Comparison of ENCODE assay signal across 8 cellular contexts in genomic region chr12:49092086-49092815, GRCh38. TPM values are rescaled to one million over a fixed set of nuclear protein-coding genes. Genes with fewer than 3 reads are reported as not detected.
DNase-seq lines count a peak whose midpoint lies in the region; ATAC-seq, FAIRE-seq and TF ChIP-seq lines count a peak whose summit lies in the region.

No MANE protein-coding gene starts in this region.

- FAIRE-seq in small intestine (lab: Jason Lieb, UNC) = no peak

- 2 to 6% (median 4%) methylated on average over 31 to 32 of the region's 32 CpGs for WGBS in small intestine, 3 donors

- H3K4me1 ChIP-seq in Peyer's patch = peaks cover 0 to 53% (median 19%) of the 10 kb centered on the region in 4 donors
- peaks cover 75% of the 10 kb centered on the region for H3K4me1 ChIP-seq in left ventricle myocardium inferior
- peaks cover 0 to 3% of the 10 kb centered on the region in 2 donors for H3K4me1 ChIP-seq in small intestine (ENCODE audit: control insufficient read depth in 2 of 2, insufficient read depth in 1 of 2, low read depth in 1 of 2, low read length in 1 of 2)

- no peak for ATAC-seq in GM21423 (IDR thresholded peaks at IDR 0.05; ENCODE audit: unreplicated experiment)

- intact Hi-C loops in left ventricle myocardium inferior (cut with micrococcal nuclease) = no loop called here

- DNase-seq in activated gamma-delta T cell treated with Interleukin-2 at 50 U/mL for 16 hours (peak; percentile 35), activated gamma-delta T cell (lab: John Stamatoyannopoulos, UW) (no peak), Peyer's patch (peak in 2 of 3 donors; percentile 44 to 71), left ventricle myocardium inferior (peak; percentile 37), skeletal muscle cell (ENCODE audit: low read depth) (no peak), small intestine (no peak)
- DNase-seq in activated naive CD4-positive, alpha-beta T cell treated with Interleukin-2 at 50 U/mL for 16 hours = peak; percentile 68

- peak overlapping the region in 2 of 4 donors; percentile 11 to 23 for H3K4me3 ChIP-seq in Peyer's patch
- peak overlapping the region; percentile 59 for H3K4me3 ChIP-seq in left ventricle myocardium inferior
- H3K4me3 ChIP-seq in skeletal muscle cell (ENCODE audit: low read depth, low read length) = peak overlapping the region; percentile 36
- no peak overlapping the region for H3K4me3 ChIP-seq in small intestine (ENCODE audit: low read depth in 1 of 2, low read length in 2 of 2)

- no peak for TF ChIP-seq POLR2A in Peyer's patch (IDR thresholded peaks at IDR 0.05)

- peaks cover 0 to 49% of the 10 kb centered on the region in 2 donors for H3K27me3 ChIP-seq in Peyer's patch
- peaks cover 64% of the 10 kb centered on the region for H3K27me3 ChIP-seq in left ventricle myocardium inferior (ENCODE audit: low read depth)
- peaks cover 9 to 22% of the 10 kb centered on the region in 2 donors for H3K27me3 ChIP-seq in small intestine (ENCODE audit: control insufficient read depth in 2 of 2, insufficient read depth in 2 of 2, low read length in 2 of 2)

- H3K9me3 ChIP-seq in Peyer's patch (no peaks in the 10 kb centered on the region), left ventricle myocardium inferior (replicated peaks) (no peaks in the 10 kb centered on the region), small intestine (ENCODE audit: control insufficient read depth, low read depth) (peaks cover 2% of the 10 kb centered on the region)

- H3K27ac ChIP-seq in Peyer's patch (no peak overlapping the region), left ventricle myocardium inferior (replicated peaks) (peak overlapping the region; percentile 24), small intestine (ENCODE audit: low read depth in 1 of 2, low read length in 1 of 2) (no peak overlapping the region)

- peak in 3 of 6 experiments; percentile 3 to 23 (median 22) for TF ChIP-seq CTCF in Peyer's patch (IDR thresholded peaks at IDR 0.05)
- peak; percentile 39 for TF ChIP-seq CTCF in left ventricle myocardium inferior (IDR thresholded peaks at IDR 0.05; ENCODE audit: borderline replicate concordance)

- H3K36me3 ChIP-seq in Peyer's patch = peaks cover 0 to 7% (median 0%) of the 10 kb centered on the region in 3 donors
- H3K36me3 ChIP-seq in left ventricle myocardium inferior = peaks cover 15% of the 10 kb centered on the region
- peaks cover 0 to 5% of the 10 kb centered on the region in 2 donors for H3K36me3 ChIP-seq in small intestine (ENCODE audit: control insufficient read depth in 2 of 2, insufficient read depth in 2 of 2, low read length in 2 of 2)

RNA-seq across cellular contexts. Expression of gene DHH, which starts 2.4 kb away (rescaled TPM):
- total RNA-seq in Peyer's patch = 1 to 10 TPM in 1 of 4 donors, under 1 TPM in 1, not detected in 2; 0.19 to 2.5 TPM
- total RNA-seq in left ventricle myocardium inferior = 0.41 TPM
- 1 to 10 TPM in 1 of 3 donors, not detected in 2; 2.3 TPM for polyA plus RNA-seq in small intestine

RNA-seq across cellular contexts. Expression of gene LMBR1L, which starts 18.4 kb away (rescaled TPM):
- total RNA-seq in Peyer's patch (10 to 100 TPM; 34.7 to 93.7 (median 84.7) TPM), left ventricle myocardium inferior (27.5 TPM)
- polyA plus RNA-seq in small intestine = 100 to 1,000 TPM in 1 of 3 donors, 10 to 100 TPM in 2; 27.6 to 110 (median 65.4) TPM

RNA-seq across cellular contexts. Expression of gene RHEBL1, which starts 22.5 kb away (rescaled TPM):
- not detected for total RNA-seq in Peyer's patch
- not detected for total RNA-seq in left ventricle myocardium inferior
- polyA plus RNA-seq in small intestine = 1 to 10 TPM in 2 of 3 donors, not detected in 1; 1.2 to 1.4 TPM

RNA-seq across cellular contexts. Expression of gene KMT2D, which starts 31.7 kb away (rescaled TPM):
- 100 to 1,000 TPM; 126 to 161 (median 146) TPM for total RNA-seq in Peyer's patch
- 38.5 TPM for total RNA-seq in left ventricle myocardium inferior
- polyA plus RNA-seq in small intestine = 10 to 100 TPM in 2 of 3 donors, 1 to 10 TPM in 1; 5.4 to 34.8 (median 10.7) TPM

RNA-seq across cellular contexts. Expression of gene TUBA1B, which starts 38.9 kb away (rescaled TPM):
- 100 to 1,000 TPM; 154 to 578 (median 243) TPM for total RNA-seq in Peyer's patch
- total RNA-seq in left ventricle myocardium inferior = 318 TPM
- polyA plus RNA-seq in small intestine = 1,000 to 10,000 TPM in 1 of 3 donors, 100 to 1,000 TPM in 2; 196 to 1,168 (median 291) TPM

Comparison
In these comparisons a context has a peak if more than half of its experiments do, and no peak if none do; other contexts are left out.
1. DNase-seq: peak in activated gamma-delta T cell treated with Interleukin-2 at 50 U/mL for 16 hours (single experiment), Peyer's patch (2 of 3), activated naive CD4-positive, alpha-beta T cell treated with Interleukin-2 at 50 U/mL for 16 hours (single experiment) and left ventricle myocardium inferior (single experiment); none in activated gamma-delta T cell (single experiment), skeletal muscle cell (single experiment) and small intestine (single experiment).
2. H3K4me3 ChIP-seq: peak in left ventricle myocardium inferior (single experiment) and skeletal muscle cell (single experiment); none in small intestine (0 of 2).